1 cellular context compared by ENCODE assay signal in the genomic region with DNA sequence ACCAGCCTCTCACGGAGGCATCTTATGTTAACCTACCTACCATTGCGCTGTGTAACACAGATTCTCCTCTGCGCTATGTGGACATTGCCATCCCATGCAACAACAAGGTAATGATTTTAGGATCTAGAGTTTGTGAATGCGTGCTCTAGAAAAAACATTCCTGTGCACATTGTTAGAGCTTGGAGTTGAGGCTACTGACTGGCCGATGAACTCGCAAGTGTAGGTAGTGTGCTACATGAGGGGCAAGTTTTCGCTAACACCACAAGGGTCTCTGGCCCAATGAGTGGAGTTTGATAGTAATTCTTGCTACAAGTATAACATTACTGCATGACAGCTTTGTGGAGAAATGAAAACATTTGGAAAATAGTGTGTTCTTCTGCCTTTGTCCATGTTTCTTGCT.
TF ChIP-seq lines count a peak whose summit lies in the region.

No MANE protein-coding gene starts in this region.

TF ChIP-seq in GM12878, 131 proteins besides CTCF, POLR2A, EP300 and RAD21:
- TF ChIP-seq, protein P1, sequence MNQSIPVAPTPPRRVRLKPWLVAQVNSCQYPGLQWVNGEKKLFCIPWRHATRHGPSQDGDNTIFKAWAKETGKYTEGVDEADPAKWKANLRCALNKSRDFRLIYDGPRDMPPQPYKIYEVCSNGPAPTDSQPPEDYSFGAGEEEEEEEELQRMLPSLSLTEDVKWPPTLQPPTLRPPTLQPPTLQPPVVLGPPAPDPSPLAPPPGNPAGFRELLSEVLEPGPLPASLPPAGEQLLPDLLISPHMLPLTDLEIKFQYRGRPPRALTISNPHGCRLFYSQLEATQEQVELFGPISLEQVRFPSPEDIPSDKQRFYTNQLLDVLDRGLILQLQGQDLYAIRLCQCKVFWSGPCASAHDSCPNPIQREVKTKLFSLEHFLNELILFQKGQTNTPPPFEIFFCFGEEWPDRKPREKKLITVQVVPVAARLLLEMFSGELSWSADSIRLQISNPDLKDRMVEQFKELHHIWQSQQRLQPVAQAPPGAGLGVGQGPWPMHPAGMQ (IDR thresholded peaks at IDR 0.05; ENCODE audit: borderline replicate concordance), result no peak
- 0 out of 2 replicates have a peak, but pooled peaks have one; percentile 50 for TF ChIP-seq POLR2AphosphoS5 (IDR thresholded peaks at IDR 0.05; ENCODE audit: low read length)
